In genomic region chr15:33724321-33725036, GRCh38 we compare ENCODE assay signal across 20 cellular contexts.
"Had no signal": no experiment of that assay in that cellular context is flagged by ENCODE, and none has a peak within 500 bp of the region (broad histone marks: within the 10 kb centered on the region; RNA-seq: fewer than 3 reads in every experiment).

No MANE protein-coding gene starts in this region.

- H3K4me3 ChIP-seq: K562 had no signal

- ATAC-seq: HepG2, K562, Panc1, PC-3 had no signal

- H3K4me2 ChIP-seq: KMS-11 had no signal

- FAIRE-seq: HepG2, K562 had no signal

- H3K9ac ChIP-seq: KMS-11 had no signal

- H3K27ac ChIP-seq: KMS-11, RWPE1 had no signal

- DNase-seq: Kasumi-1, MM.1S, NCI-H1092 treated with DMSO at 0.1 percent for 48 hours, NCI-H1436, NCI-H187, NCI-H2029, NCI-H2081 treated with DMSO at 0.1 percent for 48 hours, NCI-H226, NCI-H446, NCI-H510A, NCI-H524 treated with DMSO at 0.1 percent for 48 hours, NCI-H69, NCI-H774, PC-3, SHP77 had no signal
